In genomic region chr3:43105597-43106292, GRCh38 we compare ENCODE assay signal across 8 cellular contexts. TPM values are rescaled to one million over a fixed set of nuclear protein-coding genes. Genes with fewer than 3 reads are reported as not detected.
A peak's percentile ranks its signal among the peaks of the same experiment; 100 is the strongest.
DNase-seq lines count a peak whose midpoint lies in the region; ATAC-seq and TF ChIP-seq lines count a peak whose summit lies in the region.

Gene POMGNT2 (minus strand): TSS chr3:43106079. CDS start chr3:43081431, 24,648 bp downstream.

- no peaks in the 10 kb centered on the region for H3K27me3 ChIP-seq in testis

- H3K4me3 ChIP-seq in HEK293 (ENCODE audit: low read depth, low read length) (peak within 1 kb of the TSS; percentile 81), testis (peak within 1 kb of the TSS; percentile 80 to 86)

- TF ChIP-seq POLR2A in testis (IDR thresholded peaks at IDR 0.05) = no peak

- peak within 1 kb of the TSS; percentile 70 for H3K4me3 Mint-ChIP-seq in osteocyte (ENCODE audit: unreplicated experiment)

- WGBS in testis, 2 donors = 0 to 1% methylated on average over 20 to 33 of the region's 71 CpGs

- H3K9me3 ChIP-seq in HEK293 (ENCODE audit: control insufficient read depth, insufficient read depth, low read depth, low read length) (no peaks in the 10 kb centered on the region), testis (no peaks in the 10 kb centered on the region)

- intact Hi-C loops in Right ventricle myocardium inferior (cut with DNase I) = no loop called here
- intact Hi-C loops in testis (cut with DNase I; ENCODE audit: low total_unique reads) = no loop called here

- no peaks in the 10 kb centered on the region for H3K36me3 Mint-ChIP-seq in osteocyte (ENCODE audit: unreplicated experiment)

- ATAC-seq in Right ventricle myocardium inferior = peak; percentile 95

- peak within 1 kb of the TSS; percentile 44; the same call in 1 of the 2 replicates for H3K27ac ChIP-seq in HEK293 (ENCODE audit: extremely low read depth, low read depth, low read length)
- peak within 1 kb of the TSS; percentile 36 to 82 for H3K27ac ChIP-seq in testis

- POLR2A ChIA-PET in HEK293 (lab: Yijun Ruan, JAX) = interaction anchor here (0.7 kb wide), 1 partner anchor 126 kb away, joined by 5 read pairs; no protein-coding TSS in a partner anchor

- H3K9me3 Mint-ChIP-seq in osteocyte (ENCODE audit: unreplicated experiment) = no peaks in the 10 kb centered on the region

- H3K36me3 ChIP-seq in HEK293 (ENCODE audit: control insufficient read depth in 2 of 2, insufficient read depth in 1 of 2, low read length in 2 of 2) (peaks cover 0 to 4% of the 10 kb centered on the region in 2 experiments; a peak in 1 of 3 replicates), testis (ENCODE audit: low read depth, missing control alignments) (no peaks in the 10 kb centered on the region)

- H3K27ac Mint-ChIP-seq in osteocyte (ENCODE audit: unreplicated experiment) = no peak within 1 kb of the TSS

- peaks cover 5% of the 10 kb centered on the region for H3K4me1 Mint-ChIP-seq in osteocyte (ENCODE audit: unreplicated experiment)

- peak; percentile 85 for DNase-seq in EH (ENCODE audit: low read depth)
- peak; percentile 76 for DNase-seq in NAMALWA (ENCODE audit: low spot score)
- peak; percentile 46 to 88 for DNase-seq in SW 1271 (lab: John Stamatoyannopoulos, UW)
- DNase-seq in activated naive CD8-positive, alpha-beta T cell treated with anti-CD3 and anti-CD28 coated beads, Interleukin-2, amount 50 U/mL, for 16 hours (ENCODE audit: low read depth, low spot score) = peak; percentile 71
- peak; percentile 92 for DNase-seq in Right ventricle myocardium inferior (ENCODE audit: missing footprints)
- DNase-seq in osteocyte (ENCODE audit: extremely low spot score, unreplicated experiment) = peak; percentile 94
- peak; percentile 96 for DNase-seq in testis

- H3K4me1 ChIP-seq in HEK293 (ENCODE audit: control insufficient read depth, insufficient read depth, low read length) = no peaks in the 10 kb centered on the region
- peaks cover 15% of the 10 kb centered on the region for H3K4me1 ChIP-seq in testis

- TF ChIP-seq CTCF in HEK293 (tag by site-specific recombination; IDR thresholded peaks at IDR 0.05) (0 out of 2 replicates have a peak, but pooled peaks have one; percentile 44), osteocyte (IDR thresholded peaks at IDR 0.05) (no peak), testis (IDR thresholded peaks at IDR 0.05) (peak in 1 of 3 experiments; percentile 25)

- peaks cover 4% of the 10 kb centered on the region for H3K27me3 Mint-ChIP-seq in osteocyte (ENCODE audit: unreplicated experiment)

- CTCF ChIA-PET in HEK293 (lab: Yijun Ruan, JAX) = interaction anchor here (0.7 kb wide), 1 partner anchor 144 kb away, joined by 3 read pairs; no protein-coding TSS in a partner anchor

TF ChIP-seq in HEK293, 187 proteins besides CTCF, POLR2A, EP300 and RAD21 (continues in another document):
- TF ChIP-seq ZNF132 (tag by site-specific recombination; IDR thresholded peaks at IDR 0.05; ENCODE audit: borderline replicate concordance) (no peak), ZNF223 (tag by site-specific recombination; IDR thresholded peaks at IDR 0.05) (no peak), ZNF571 (tag by site-specific recombination; IDR thresholded peaks at IDR 0.05) (no peak), ZNF362 (tag by site-specific recombination; IDR thresholded peaks at IDR 0.05) (no peak), ZIC2 (tag by site-specific recombination; IDR thresholded peaks at IDR 0.05) (peak; percentile 29), ZNF341 (tag by site-specific recombination; IDR thresholded peaks at IDR 0.05; ENCODE audit: low read depth) (no peak), ZNF248 (tag by site-specific recombination; IDR thresholded peaks at IDR 0.05) (no peak), ZNF48 (tag by site-specific recombination; IDR thresholded peaks at IDR 0.05) (no peak), KLF9 (tag by site-specific recombination; IDR thresholded peaks at IDR 0.05; ENCODE audit: low read depth) (peak; percentile 48), EGR2 (tag by site-specific recombination; IDR thresholded peaks at IDR 0.05; ENCODE audit: low read depth) (peak; percentile 31; the same call in 1 of the 2 replicates), ZFP37 (tag by site-specific recombination; IDR thresholded peaks at IDR 0.05) (no peak), SCRT2 (tag by site-specific recombination; IDR thresholded peaks at IDR 0.05) (no peak), ZNF513 (tag by site-specific recombination; IDR thresholded peaks at IDR 0.05) (no peak), FEZF1 (tag by site-specific recombination; IDR thresholded peaks at IDR 0.05) (no peak), SCRT1 (tag by site-specific recombination; IDR thresholded peaks at IDR 0.05; ENCODE audit: borderline replicate concordance) (no peak), ZBTB8A (tag by site-specific recombination; IDR thresholded peaks at IDR 0.05) (peak; percentile 62; the same call in 1 of the 2 replicates), ZNF837 (tag by site-specific recombination; IDR thresholded peaks at IDR 0.05) (no peak), SETDB1 (IDR thresholded peaks at IDR 0.05; ENCODE audit: insufficient read length, low read length) (no peak), ZNF488 (tag by site-specific recombination; IDR thresholded peaks at IDR 0.05) (no peak), ZNF549 (tag by site-specific recombination; IDR thresholded peaks at IDR 0.05) (no peak), MYNN (tag by site-specific recombination; IDR thresholded peaks at IDR 0.05; ENCODE audit: borderline replicate concordance) (no peak), ZNF777 (tag by site-specific recombination; IDR thresholded peaks at IDR 0.05; ENCODE audit: borderline replicate concordance) (peak; percentile 36; the same call in 1 of the 2 replicates), ZNF398 (tag by site-specific recombination; IDR thresholded peaks at IDR 0.05) (peak; percentile 86), ZXDB (tag by site-specific recombination; IDR thresholded peaks at IDR 0.05) (no peak), GLIS1 (tag by site-specific recombination; IDR thresholded peaks at IDR 0.05) (peak; percentile 59), ZNF19 (tag by site-specific recombination; IDR thresholded peaks at IDR 0.05; ENCODE audit: low read depth) (no peak), ZNF311 (tag by site-specific recombination; IDR thresholded peaks at IDR 0.05; ENCODE audit: borderline replicate concordance) (no peak)

RNA-seq across cellular contexts. Expression of gene POMGNT2, which starts in this region (rescaled TPM):
- total RNA-seq in Right ventricle myocardium inferior (23.0 TPM), osteocyte (16.1 and 18.5 TPM in 2 replicates), testis (10 to 100 TPM; 33.2 to 45.7 TPM)
- 38.6 TPM for polyA plus RNA-seq in testis (ENCODE audit: insufficient read depth, low read depth, low replicate concordance)

Comparison
In these comparisons a context has a peak if more than half of its experiments do, and no peak if none do; other contexts are left out.
1. Peak in every context shown above with its lines: DNase-seq, ATAC-seq, H3K4me3 ChIP-seq and H3K27ac ChIP-seq.